Comparison of ENCODE assay signal across 16 cellular contexts in genomic region chr12:120096671-120097202, GRCh38.
"Had no signal": no experiment of that assay in that cellular context is flagged by ENCODE, and none has a peak within 500 bp of the region (broad histone marks: within the 10 kb centered on the region; RNA-seq: fewer than 3 reads in every experiment).

No MANE protein-coding gene starts in this region.

- ATAC-seq: body of pancreas; lower lobe of right lung; pancreas; stimulated activated memory B cell treated with anti-CD40 and anti-IgM and Interleukin-4, amounts not matched to agents 10 μg/mL and 1 μg/mL and 100 μg/mL, for 72 hours had no signal

- H3K4me3 Mint-ChIP-seq: activated naive CD8-positive, alpha-beta T cell; stimulated activated memory B cell treated with anti-CD40 and anti-IgM and Interleukin-4, amounts not matched to agents 10 μg/mL and 1 μg/mL and 100 μg/mL, for 72 hours had no signal

- H3K9me3 ChIP-seq: body of pancreas, lower lobe of right lung, pancreas, tibial nerve, uterus had no signal

- H3K27me3 Mint-ChIP-seq: activated naive CD8-positive, alpha-beta T cell; stimulated activated memory B cell treated with anti-CD40 and anti-IgM and Interleukin-4, amounts not matched to agents 10 μg/mL and 1 μg/mL and 100 μg/mL, for 72 hours had no signal

- H3K27ac Mint-ChIP-seq: activated naive CD8-positive, alpha-beta T cell; stimulated activated memory B cell treated with anti-CD40 and anti-IgM and Interleukin-4, amounts not matched to agents 10 μg/mL and 1 μg/mL and 100 μg/mL, for 72 hours had no signal

- H3K27me3 ChIP-seq: body of pancreas, pancreas, tibial nerve, uterus had no signal

- DNase-seq: activated CD4-positive, alpha-beta T cell treated with anti-CD3 and anti-CD28 coated beads, Interleukin-2, amount 50 U/mL, for 48 hours; activated CD4-positive, CD25-positive, alpha-beta regulatory T cell treated with anti-CD3 and anti-CD28 coated beads, Interleukin-2, amount 50 U/mL, for 72 hours; activated effector memory CD4-positive, alpha-beta T cell treated with anti-CD3 and anti-CD28 coated beads, Interleukin-2, amount 50 U/mL, for 16 hours; amniotic stem cell; body of pancreas; central memory CD4-positive, alpha-beta T cell; effector memory CD4-positive, alpha-beta T cell; head of caudate nucleus; lower lobe of right lung; uterus had no signal

- H3K27ac ChIP-seq: body of pancreas, coronary artery, lower lobe of right lung, pancreas, tibial nerve, uterus had no signal

- H3K4me3 ChIP-seq: body of pancreas, coronary artery, lower lobe of right lung, pancreas, tibial nerve, uterus had no signal

- H3K36me3 ChIP-seq: uterus had no signal

- FAIRE-seq: frontal cortex, pancreas had no signal

- H3K36me3 Mint-ChIP-seq: activated naive CD8-positive, alpha-beta T cell had no signal
